38 cellular contexts compared by ENCODE assay signal in the genomic region with DNA sequence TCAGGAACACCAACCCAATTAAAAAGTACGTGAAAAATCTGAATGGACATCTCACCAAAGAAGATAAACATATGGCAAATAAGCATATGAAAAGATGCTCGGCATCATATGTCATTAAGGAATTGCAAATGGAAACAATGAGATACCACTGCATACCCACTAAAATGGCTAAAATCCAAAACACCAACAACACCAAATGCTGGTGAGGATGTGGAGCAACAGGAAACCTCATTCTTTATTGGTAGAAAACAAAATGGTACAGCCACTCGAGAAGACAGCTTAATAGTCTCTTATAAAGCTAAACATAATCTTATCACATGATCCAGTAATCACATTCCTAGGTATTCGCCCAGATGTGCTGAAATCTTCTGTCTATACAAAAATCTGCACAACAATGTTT.
"Had no signal": no experiment of that assay in that cellular context is flagged by ENCODE, and none has a peak within 500 bp of the region (broad histone marks: within the 10 kb centered on the region; RNA-seq: fewer than 3 reads in every experiment).

No MANE protein-coding gene starts in this region.

- H3K4me1 Mint-ChIP-seq: brain had no signal

- H3K9me3 Mint-ChIP-seq: activated CD4-positive, alpha-beta memory T cell treated with anti-CD3 and anti-CD28 coated beads, Interleukin-2, amount 10 ng/mL, durations not matched to agents 7 days and 5 days; activated naive CD4-positive, alpha-beta T cell treated with anti-CD3 and anti-CD28 coated beads, Interleukin-2, amount 10 ng/mL, durations not matched to agents 7 days and 5 days; activated naive CD8-positive, alpha-beta T cell treated with anti-CD3 and anti-CD28 coated beads, Interleukin-2, amount 10 ng/mL, durations not matched to agents 7 days and 5 days; activated T-cell treated with anti-CD3 and anti-CD28 coated beads, Interleukin-2, amount 50 U/mL, for 24 hours; activated T-helper 2 cell treated with anti-CD3 and anti-CD28 coated beads, Interferon-gamma antibody, Interleukin-2, Interleukin-4, amounts not matched to agents 10 μg/mL and 5 μg/mL and 100 μg/mL, durations not matched to agents 14 hours and 24 hours and 36 hours; central memory CD8-positive, alpha-beta T cell; T-helper 1 cell treated with Interleukin-12 subunit alpha and Interleukin-12 subunit beta and Interleukin-4 antibody, amounts not matched to agents 30 μg/mL and 1 μg/mL, for 36 hours; T-helper 2 cell treated with Interferon-gamma antibody and Interleukin-4, amounts not matched to agents 5 μg/mL and 100 μg/mL, for 36 hours had no signal

- H3K9me3 ChIP-seq: ascending aorta had no signal

- H3K27ac Mint-ChIP-seq: activated CD4-positive, alpha-beta memory T cell treated with anti-CD3 and anti-CD28 coated beads, Interleukin-2, amount 10 ng/mL, durations not matched to agents 7 days and 5 days; activated CD4-positive, alpha-beta T cell treated with anti-CD3 and anti-CD28 coated beads for 36 hours; activated CD4-positive, alpha-beta T cell treated with anti-CD3 and anti-CD28 coated beads, Interleukin-2, amount 10 ng/mL, durations not matched to agents 7 days and 5 days; activated CD8-positive, alpha-beta memory T cell treated with anti-CD3 and anti-CD28 coated beads, Interleukin-2, amount 10 ng/mL, durations not matched to agents 7 days and 5 days; activated CD8-positive, alpha-beta T cell treated with anti-CD3 and anti-CD28 coated beads, Interleukin-2, amount 10 ng/mL, durations not matched to agents 7 days and 5 days; activated naive CD4-positive, alpha-beta T cell treated with anti-CD3 and anti-CD28 coated beads, Interleukin-2, amount 10 ng/mL, durations not matched to agents 7 days and 5 days; activated naive CD4-positive, alpha-beta T cell treated with anti-CD3 and anti-CD28 coated beads, Interleukin-2, amount 50 U/mL, for 24 hours; activated naive CD8-positive, alpha-beta T cell; activated naive CD8-positive, alpha-beta T cell treated with anti-CD3 and anti-CD28 coated beads, Interleukin-2, amount 10 ng/mL, durations not matched to agents 7 days and 5 days; activated naive CD8-positive, alpha-beta T cell treated with anti-CD3 and anti-CD28 coated beads, Interleukin-2, amount 50 U/mL, for 24 hours; activated T-cell treated with anti-CD3 and anti-CD28 coated beads, Interleukin-2, amount 50 U/mL, for 24 hours; activated T-helper 2 cell treated with anti-CD3 and anti-CD28 coated beads, Interferon-gamma antibody, Interleukin-2, Interleukin-4, amounts not matched to agents 10 μg/mL and 5 μg/mL and 100 μg/mL, durations not matched to agents 14 hours and 24 hours and 36 hours; brain; T-helper 1 cell treated with Interleukin-12 subunit alpha and Interleukin-12 subunit beta and Interleukin-4 antibody, amounts not matched to agents 30 μg/mL and 1 μg/mL, for 36 hours; T-helper 2 cell treated with Interferon-gamma antibody and Interleukin-4, amounts not matched to agents 5 μg/mL and 100 μg/mL, for 36 hours had no signal

- H3K27ac ChIP-seq: ascending aorta, cardiac muscle cell, VCaP had no signal

- H3K4me3 ChIP-seq: ascending aorta, cardiac muscle cell had no signal

- H3K36me3 ChIP-seq: ascending aorta, cardiac muscle cell had no signal

- ATAC-seq: activated CD4-positive, alpha-beta T cell treated with anti-CD3 and anti-CD28 coated beads for 36 hours; activated CD4-positive, CD25-positive, alpha-beta regulatory T cell treated with anti-CD3 and anti-CD28 coated beads, Interleukin-2, amount 50 U/mL, for 24 hours; activated CD8-positive, alpha-beta memory T cell treated with anti-CD3 and anti-CD28 coated beads, Interleukin-2, amount 10 ng/mL, durations not matched to agents 7 days and 5 days; activated CD8-positive, alpha-beta T cell treated with anti-CD3 and anti-CD28 coated beads, Interleukin-2, amount 10 ng/mL, durations not matched to agents 7 days and 5 days; activated naive CD8-positive, alpha-beta T cell treated with anti-CD3 and anti-CD28 coated beads, Interleukin-2, amount 50 U/mL, for 24 hours had no signal

- H3K4me3 Mint-ChIP-seq: activated CD4-positive, alpha-beta memory T cell treated with anti-CD3 and anti-CD28 coated beads, Interleukin-2, amount 10 ng/mL, durations not matched to agents 7 days and 5 days; activated CD4-positive, alpha-beta T cell treated with anti-CD3 and anti-CD28 coated beads for 36 hours; activated CD4-positive, alpha-beta T cell treated with anti-CD3 and anti-CD28 coated beads, Interleukin-2, amount 10 ng/mL, durations not matched to agents 7 days and 5 days; activated CD8-positive, alpha-beta memory T cell treated with anti-CD3 and anti-CD28 coated beads, Interleukin-2, amount 10 ng/mL, durations not matched to agents 7 days and 5 days; activated CD8-positive, alpha-beta T cell treated with anti-CD3 and anti-CD28 coated beads, Interleukin-2, amount 10 ng/mL, durations not matched to agents 7 days and 5 days; activated naive CD4-positive, alpha-beta T cell treated with anti-CD3 and anti-CD28 coated beads, Interleukin-2, amount 10 ng/mL, durations not matched to agents 7 days and 5 days; activated naive CD4-positive, alpha-beta T cell treated with anti-CD3 and anti-CD28 coated beads, Interleukin-2, amount 50 U/mL, for 24 hours; activated naive CD8-positive, alpha-beta T cell; activated naive CD8-positive, alpha-beta T cell treated with anti-CD3 and anti-CD28 coated beads, Interleukin-2, amount 10 ng/mL, durations not matched to agents 7 days and 5 days; activated naive CD8-positive, alpha-beta T cell treated with anti-CD3 and anti-CD28 coated beads, Interleukin-2, amount 50 U/mL, for 24 hours; activated T-cell treated with anti-CD3 and anti-CD28 coated beads, Interleukin-2, amount 50 U/mL, for 24 hours; brain; central memory CD8-positive, alpha-beta T cell; T-helper 1 cell treated with Interleukin-12 subunit alpha and Interleukin-12 subunit beta and Interleukin-4 antibody, amounts not matched to agents 30 μg/mL and 1 μg/mL, for 36 hours; T-helper 2 cell treated with Interferon-gamma antibody and Interleukin-4, amounts not matched to agents 5 μg/mL and 100 μg/mL, for 36 hours had no signal

- H3K27me3 ChIP-seq: ascending aorta, cardiac muscle cell had no signal

- DNase-seq: activated CD4-positive, alpha-beta memory T cell treated with anti-CD3 and anti-CD28 coated beads, Interleukin-2, amount 10 ng/mL, durations not matched to agents 7 days and 5 days; activated CD4-positive, alpha-beta T cell treated with anti-CD3 and anti-CD28 coated beads for 1 hour; activated CD4-positive, alpha-beta T cell treated with anti-CD3 and anti-CD28 coated beads for 36 hours; activated CD4-positive, alpha-beta T cell treated with anti-CD3 and anti-CD28 coated beads for 48 hours; activated CD4-positive, alpha-beta T cell treated with anti-CD3 and anti-CD28 coated beads, Interleukin-2, amount 10 ng/mL, durations not matched to agents 7 days and 5 days; activated CD4-positive, alpha-beta T cell treated with anti-CD3 and anti-CD28 coated beads, Interleukin-2, amount 50 U/mL, for 48 hours; activated CD4-positive, CD25-positive, alpha-beta regulatory T cell; activated CD8-positive, alpha-beta memory T cell treated with anti-CD3 and anti-CD28 coated beads for 24 hours; activated CD8-positive, alpha-beta memory T cell treated with anti-CD3 and anti-CD28 coated beads, Interleukin-2, amount 10 ng/mL, durations not matched to agents 7 days and 5 days; activated CD8-positive, alpha-beta memory T cell treated with anti-CD3 and anti-CD28 coated beads, Interleukin-2, amount 50 U/mL, for 48 hours; activated CD8-positive, alpha-beta T cell treated with anti-CD3 and anti-CD28 coated beads, Interleukin-2, amount 10 ng/mL, durations not matched to agents 7 days and 5 days; activated effector memory CD4-positive, alpha-beta T cell treated with Interleukin-2 at 50 U/mL for 16 hours; activated gamma-delta T cell; activated naive CD4-positive, alpha-beta T cell treated with anti-CD3 and anti-CD28 coated beads, Interleukin-2, amount 10 ng/mL, durations not matched to agents 7 days and 5 days; activated naive CD4-positive, alpha-beta T cell treated with Interleukin-2 at 50 U/mL for 16 hours; activated naive CD8-positive, alpha-beta T cell treated with anti-CD3 and anti-CD28 coated beads, Interleukin-2, amount 10 ng/mL, durations not matched to agents 7 days and 5 days; activated naive CD8-positive, alpha-beta T cell treated with anti-CD3 and anti-CD28 coated beads, Interleukin-2, amount 50 U/mL, for 24 hours; activated T-cell treated with anti-CD3 and anti-CD28 coated beads, Interleukin-2, amount 50 U/mL, for 24 hours; activated T-cell treated with anti-CD3 and anti-CD28 coated beads, Interleukin-2, amount 50 U/mL, for 48 hours; amygdala; anterior cingulate cortex; cerebellar nuclear complex; T-helper 1 cell; T-helper 2 cell; T-helper 9 cell had no signal

- H3K4me1 ChIP-seq: ascending aorta had no signal

- FAIRE-seq: bronchial epithelial cell, TTC549 had no signal

- H3K27me3 Mint-ChIP-seq: activated CD4-positive, alpha-beta memory T cell treated with anti-CD3 and anti-CD28 coated beads, Interleukin-2, amount 10 ng/mL, durations not matched to agents 7 days and 5 days; activated CD4-positive, alpha-beta T cell treated with anti-CD3 and anti-CD28 coated beads for 36 hours; activated CD4-positive, alpha-beta T cell treated with anti-CD3 and anti-CD28 coated beads, Interleukin-2, amount 10 ng/mL, durations not matched to agents 7 days and 5 days; activated CD8-positive, alpha-beta memory T cell treated with anti-CD3 and anti-CD28 coated beads, Interleukin-2, amount 10 ng/mL, durations not matched to agents 7 days and 5 days; activated naive CD4-positive, alpha-beta T cell treated with anti-CD3 and anti-CD28 coated beads, Interleukin-2, amount 10 ng/mL, durations not matched to agents 7 days and 5 days; activated naive CD4-positive, alpha-beta T cell treated with anti-CD3 and anti-CD28 coated beads, Interleukin-2, amount 50 U/mL, for 24 hours; activated naive CD8-positive, alpha-beta T cell; activated naive CD8-positive, alpha-beta T cell treated with anti-CD3 and anti-CD28 coated beads, Interleukin-2, amount 10 ng/mL, durations not matched to agents 7 days and 5 days; activated naive CD8-positive, alpha-beta T cell treated with anti-CD3 and anti-CD28 coated beads, Interleukin-2, amount 50 U/mL, for 24 hours; activated T-cell treated with anti-CD3 and anti-CD28 coated beads, Interleukin-2, amount 50 U/mL, for 24 hours; central memory CD8-positive, alpha-beta T cell had no signal
